24 cellular contexts compared by ENCODE assay signal in the genomic region with DNA sequence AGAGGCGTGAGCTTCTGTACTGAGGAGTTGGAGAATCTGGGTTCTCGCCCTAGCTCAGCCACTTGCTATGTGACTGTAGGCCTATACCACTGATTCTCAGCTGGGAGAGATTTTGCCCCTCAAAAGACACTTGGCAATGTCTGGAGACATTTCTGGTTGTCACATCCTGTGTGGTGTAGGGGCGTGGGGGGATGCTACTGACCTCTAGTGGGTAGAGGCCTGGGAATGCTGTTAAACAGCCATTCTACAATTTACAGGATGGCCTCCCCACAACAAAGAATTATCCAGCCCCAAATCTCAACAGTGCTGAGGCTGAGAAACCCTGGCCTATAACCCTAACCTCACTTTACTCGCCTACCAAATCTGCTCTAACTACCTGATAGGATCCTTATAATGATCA. TPM values are rescaled to one million over a fixed set of nuclear protein-coding genes. Genes with fewer than 3 reads are reported as not detected.
DNase-seq lines count a peak whose midpoint lies in the region; ATAC-seq and TF ChIP-seq lines count a peak whose summit lies in the region.
"Had no signal": no experiment of that assay in that cellular context is flagged by ENCODE, and none has a peak within 500 bp of the region (broad histone marks: within the 10 kb centered on the region; RNA-seq: fewer than 3 reads in every experiment).

No MANE protein-coding gene starts in this region.

- H3K4me3 ChIP-seq in retinal pigment epithelial cell (ENCODE audit: low read length) (no peak overlapping the region), psoas muscle (no peak overlapping the region)
- H3K4me3 ChIP-seq: BLaER1 treated with 17β-estradiol and CSF1 and Interleukin-3, amounts not matched to agents 10 nM and 100 nM; gastroesophageal sphincter; left lung; mucosa of descending colon; SJCRH30 had no signal

- H3K27ac ChIP-seq in psoas muscle: no peak overlapping the region
- H3K27ac ChIP-seq: BLaER1 treated with 17β-estradiol and CSF1 and Interleukin-3, amounts not matched to agents 10 nM and 100 nM; gastroesophageal sphincter; left lung; neutrophil; SJCRH30 had no signal

- H3K4me1 ChIP-seq in psoas muscle: no peaks in the 10 kb centered on the region
- H3K4me1 ChIP-seq: gastroesophageal sphincter, left lung, SJCRH30 had no signal

- peaks cover 7% of the 10 kb centered on the region for H3K4me1 Mint-ChIP-seq in WTC11
- H3K4me1 Mint-ChIP-seq: activated CD4-positive, alpha-beta T cell treated with anti-CD3 and anti-CD28 coated beads for 36 hours; activated CD8-positive, alpha-beta memory T cell treated with anti-CD3 and anti-CD28 coated beads, Interleukin-2, amount 10 ng/mL, durations not matched to agents 7 days and 5 days; stimulated activated naive B cell treated with anti-CD40 and anti-IgM and Interleukin-4, amounts not matched to agents 10 μg/mL and 1 μg/mL and 100 μg/mL, for 72 hours had no signal

- H3K9me3 Mint-ChIP-seq in WTC11: peaks cover 3% of the 10 kb centered on the region; the same call in 1 of the 2 replicates
- H3K9me3 Mint-ChIP-seq: activated T-helper 2 cell treated with anti-CD3 and anti-CD28 coated beads, Interferon-gamma antibody, Interleukin-2, Interleukin-4, amounts not matched to agents 10 μg/mL and 5 μg/mL and 100 μg/mL, durations not matched to agents 14 hours and 24 hours and 36 hours; stimulated activated naive B cell treated with anti-CD40 and anti-IgM and Interleukin-4, amounts not matched to agents 10 μg/mL and 1 μg/mL and 100 μg/mL, for 72 hours had no signal

- POLR2A ChIA-PET in WTC11 (lab: Charles Lee): no interaction called here

- H3K4me3 Mint-ChIP-seq in WTC11: no peak overlapping the region
- H3K4me3 Mint-ChIP-seq: activated CD4-positive, alpha-beta T cell treated with anti-CD3 and anti-CD28 coated beads for 36 hours; activated CD8-positive, alpha-beta memory T cell treated with anti-CD3 and anti-CD28 coated beads, Interleukin-2, amount 10 ng/mL, durations not matched to agents 7 days and 5 days; stimulated activated naive B cell treated with anti-CD40 and anti-IgM and Interleukin-4, amounts not matched to agents 10 μg/mL and 1 μg/mL and 100 μg/mL, for 72 hours had no signal

- TF ChIP-seq CTCF in WTC11 (IDR thresholded peaks at IDR 0.05) (no peak), retinal pigment epithelial cell (conservative IDR thresholded peaks at IDR 0.05; ENCODE audit: low read depth, low read length) (peak; percentile 52), psoas muscle (IDR thresholded peaks at IDR 0.05) (no peak)

- no peaks in the 10 kb centered on the region for H3K36me3 Mint-ChIP-seq in WTC11
- H3K36me3 Mint-ChIP-seq: activated CD8-positive, alpha-beta memory T cell treated with anti-CD3 and anti-CD28 coated beads, Interleukin-2, amount 10 ng/mL, durations not matched to agents 7 days and 5 days; stimulated activated naive B cell treated with anti-CD40 and anti-IgM and Interleukin-4, amounts not matched to agents 10 μg/mL and 1 μg/mL and 100 μg/mL, for 72 hours had no signal

- CTCF ChIA-PET in WTC11 (lab: Charles Lee): interaction anchor here (0.6 to 2.3 kb wide), 5 partner anchors 11 to 282 kb away, joined by 3 to 11 read pairs (median 3); no protein-coding TSS in a partner anchor

- H3K36me3 ChIP-seq in psoas muscle (ENCODE audit: insufficient read depth in 1 of 2, low read depth in 1 of 2): no peaks in the 10 kb centered on the region
- H3K36me3 ChIP-seq: BLaER1 treated with 17β-estradiol and CSF1 and Interleukin-3, amounts not matched to agents 10 nM and 100 nM; gastroesophageal sphincter; left lung; neutrophil; SJCRH30 had no signal

- peak; percentile 87 for ATAC-seq in WTC11
- no peak for ATAC-seq in HG03095 (IDR thresholded peaks at IDR 0.05; ENCODE audit: unreplicated experiment)
- no peak for ATAC-seq in psoas muscle
- no peak for ATAC-seq in GM18868 (IDR thresholded peaks at IDR 0.05; ENCODE audit: unreplicated experiment)
- ATAC-seq: activated CD4-positive, alpha-beta T cell treated with anti-CD3 and anti-CD28 coated beads for 36 hours; activated CD8-positive, alpha-beta memory T cell treated with anti-CD3 and anti-CD28 coated beads, Interleukin-2, amount 10 ng/mL, durations not matched to agents 7 days and 5 days; gastroesophageal sphincter; left lung; mucosa of descending colon had no signal

- WGBS in psoas muscle, 3 donors: 86 to 90% (median 87%) methylated on average over 4 of the region's 4 CpGs

- H3K27me3 ChIP-seq in psoas muscle (ENCODE audit: insufficient read depth in 3 of 3, low read length in 2 of 3): no peaks in the 10 kb centered on the region
- H3K27me3 ChIP-seq: BLaER1 treated with 17β-estradiol and CSF1 and Interleukin-3, amounts not matched to agents 10 nM and 100 nM; gastroesophageal sphincter; left lung had no signal

- no peaks in the 10 kb centered on the region for H3K9me3 ChIP-seq in psoas muscle
- H3K9me3 ChIP-seq: BLaER1 treated with 17β-estradiol and CSF1 and Interleukin-3, amounts not matched to agents 10 nM and 100 nM; gastroesophageal sphincter; left lung; mucosa of descending colon; neutrophil; SJCRH30 had no signal

- DNase-seq in NCI-H82 (lab: John Stamatoyannopoulos, UW): peak; percentile 1
- DNase-seq in NCI-H82 treated with DMSO at 0.1 percent for 48 hours (lab: John Stamatoyannopoulos, UW; ENCODE audit: unreplicated experiment): no peak
- DNase-seq in HT1080 (ENCODE audit: low read depth): peak; percentile 11
- DNase-seq in WTC11 (ENCODE audit: low spot score): peak; percentile 25
- DNase-seq in retinal pigment epithelial cell (ENCODE audit: low read depth): no peak
- DNase-seq in psoas muscle: no peak
- DNase-seq: activated CD4-positive, alpha-beta T cell treated with anti-CD3 and anti-CD28 coated beads for 36 hours; activated CD8-positive, alpha-beta memory T cell treated with anti-CD3 and anti-CD28 coated beads, Interleukin-2, amount 10 ng/mL, durations not matched to agents 7 days and 5 days; cortex of kidney; DMS153; left lung; mucosa of descending colon; NCI-H1930; NCI-H446 treated with DMSO at 0.1 percent for 48 hours; OCI-M1; retina; SJCRH30; stimulated activated naive B cell treated with anti-CD40 and anti-IgM and Interleukin-4, amounts not matched to agents 10 μg/mL and 1 μg/mL and 100 μg/mL, for 72 hours had no signal

- no peak overlapping the region for H3K27ac Mint-ChIP-seq in WTC11
- H3K27ac Mint-ChIP-seq: activated CD4-positive, alpha-beta T cell treated with anti-CD3 and anti-CD28 coated beads for 36 hours; activated CD8-positive, alpha-beta memory T cell treated with anti-CD3 and anti-CD28 coated beads, Interleukin-2, amount 10 ng/mL, durations not matched to agents 7 days and 5 days; activated T-helper 2 cell treated with anti-CD3 and anti-CD28 coated beads, Interferon-gamma antibody, Interleukin-2, Interleukin-4, amounts not matched to agents 10 μg/mL and 5 μg/mL and 100 μg/mL, durations not matched to agents 14 hours and 24 hours and 36 hours; stimulated activated naive B cell treated with anti-CD40 and anti-IgM and Interleukin-4, amounts not matched to agents 10 μg/mL and 1 μg/mL and 100 μg/mL, for 72 hours had no signal

- intact Hi-C loops in psoas muscle (cut with DNase I): no loop called here

- H3K27me3 Mint-ChIP-seq in WTC11 (ENCODE audit: low read depth): no peaks in the 10 kb centered on the region

TF ChIP-seq in WTC11, 78 proteins besides CTCF, POLR2A, EP300 and RAD21 (continues in another document):
- TF ChIP-seq SMAD4 (CRISPR knock-in tag; IDR thresholded peaks at IDR 0.05) (no peak), SMAD3 (CRISPR knock-in tag; IDR thresholded peaks at IDR 0.05; ENCODE audit: borderline replicate concordance) (no peak), ZNF263 (CRISPR knock-in tag; IDR thresholded peaks at IDR 0.05; ENCODE audit: low read depth) (no peak), TEAD4 (CRISPR knock-in tag; IDR thresholded peaks at IDR 0.05) (no peak)
- TF ChIP-seq, protein P1, sequence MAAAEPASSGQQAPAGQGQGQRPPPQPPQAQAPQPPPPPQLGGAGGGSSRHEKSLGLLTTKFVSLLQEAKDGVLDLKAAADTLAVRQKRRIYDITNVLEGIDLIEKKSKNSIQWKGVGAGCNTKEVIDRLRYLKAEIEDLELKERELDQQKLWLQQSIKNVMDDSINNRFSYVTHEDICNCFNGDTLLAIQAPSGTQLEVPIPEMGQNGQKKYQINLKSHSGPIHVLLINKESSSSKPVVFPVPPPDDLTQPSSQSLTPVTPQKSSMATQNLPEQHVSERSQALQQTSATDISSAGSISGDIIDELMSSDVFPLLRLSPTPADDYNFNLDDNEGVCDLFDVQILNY (CRISPR knock-in tag; IDR thresholded peaks at IDR 0.05): no peak
- TF ChIP-seq, protein P2, sequence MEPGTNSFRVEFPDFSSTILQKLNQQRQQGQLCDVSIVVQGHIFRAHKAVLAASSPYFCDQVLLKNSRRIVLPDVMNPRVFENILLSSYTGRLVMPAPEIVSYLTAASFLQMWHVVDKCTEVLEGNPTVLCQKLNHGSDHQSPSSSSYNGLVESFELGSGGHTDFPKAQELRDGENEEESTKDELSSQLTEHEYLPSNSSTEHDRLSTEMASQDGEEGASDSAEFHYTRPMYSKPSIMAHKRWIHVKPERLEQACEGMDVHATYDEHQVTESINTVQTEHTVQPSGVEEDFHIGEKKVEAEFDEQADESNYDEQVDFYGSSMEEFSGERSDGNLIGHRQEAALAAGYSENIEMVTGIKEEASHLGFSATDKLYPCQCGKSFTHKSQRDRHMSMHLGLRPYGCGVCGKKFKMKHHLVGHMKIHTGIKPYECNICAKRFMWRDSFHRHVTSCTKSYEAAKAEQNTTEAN (CRISPR knock-in tag; IDR thresholded peaks at IDR 0.05): no peak
- TF ChIP-seq, protein P3, sequence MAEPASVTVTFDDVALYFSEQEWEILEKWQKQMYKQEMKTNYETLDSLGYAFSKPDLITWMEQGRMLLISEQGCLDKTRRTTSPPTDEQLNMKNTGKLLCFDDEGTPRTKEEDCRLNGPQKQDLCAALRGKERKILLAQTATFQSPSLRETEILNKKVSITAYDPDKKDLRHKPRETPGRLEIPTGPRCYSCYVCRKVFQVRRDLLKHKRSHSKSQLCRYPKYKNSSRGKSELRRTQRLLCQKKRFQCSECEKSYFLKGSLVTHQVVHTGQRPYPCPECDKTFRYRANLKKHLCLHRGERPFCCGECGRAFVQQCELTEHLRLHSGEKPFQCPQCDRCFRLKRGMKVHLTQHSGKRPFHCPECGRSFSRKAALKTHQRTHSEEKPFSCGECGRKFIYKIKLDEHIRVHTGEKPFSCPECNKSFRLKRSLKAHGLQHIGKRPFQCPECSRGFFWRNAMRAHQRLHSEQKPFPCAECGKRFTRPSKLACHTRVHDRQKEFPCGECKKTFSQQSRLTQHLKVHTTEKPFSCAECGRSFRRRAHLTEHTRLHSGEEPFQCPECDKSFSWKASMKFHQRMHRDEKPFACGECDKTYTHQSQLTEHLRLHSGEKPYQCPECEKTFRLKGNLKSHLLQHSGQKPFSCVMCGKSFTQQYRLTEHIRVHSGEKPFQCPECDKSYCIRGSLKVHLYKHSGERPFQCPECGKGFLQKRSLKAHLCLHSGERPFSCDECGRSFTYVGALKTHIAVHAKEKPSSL (CRISPR knock-in tag; conservative IDR thresholded peaks at IDR 0.05): no peak

RNA-seq across cellular contexts. Expression of a gene that starts 58.8 kb away (rescaled TPM):
- total RNA-seq in HT1080 (2014; rRNA removed; shearing (Covaris generic)): not detected in 2 replicates
- polyA plus RNA-seq in HT1080 (2015; cell fraction: cytosol; rRNA removed): not detected in 2 replicates
- polyA plus RNA-seq in HT1080 (2015; cell fraction: nucleus; rRNA removed): not detected in 2 replicates
- total RNA-seq in WTC11 (2021) (1.4 to 2.7 TPM (median 1.7 TPM) in 3 replicates), psoas muscle (not detected)
- under 1 TPM in 1 of 3 donors, not detected in 2; 0.01 TPM for polyA plus RNA-seq in psoas muscle
- total RNA-seq: activated CD4-positive, alpha-beta T cell treated with anti-CD3 and anti-CD28 coated beads for 36 hours; activated CD8-positive, alpha-beta memory T cell treated with anti-CD3 and anti-CD28 coated beads, Interleukin-2, amount 10 ng/mL, durations not matched to agents 7 days and 5 days; activated T-helper 2 cell treated with anti-CD3 and anti-CD28 coated beads, Interferon-gamma antibody, Interleukin-2, Interleukin-4, amounts not matched to agents 10 μg/mL and 5 μg/mL and 100 μg/mL, durations not matched to agents 14 hours and 24 hours and 36 hours; gastroesophageal sphincter; left lung; mucosa of descending colon; SJCRH30 had no signal

Comparison
In these comparisons a context has a peak if more than half of its experiments do, and no peak if none do; other contexts are left out.
1. DNase-seq: peak in NCI-H82 (single experiment), HT1080 (single experiment) and WTC11 (single experiment); none in NCI-H82 treated with DMSO at 0.1 percent for 48 hours (single experiment), retinal pigment epithelial cell (single experiment) and psoas muscle (0 of 2).